38 cellular contexts compared by ENCODE assay signal in the genomic region with DNA sequence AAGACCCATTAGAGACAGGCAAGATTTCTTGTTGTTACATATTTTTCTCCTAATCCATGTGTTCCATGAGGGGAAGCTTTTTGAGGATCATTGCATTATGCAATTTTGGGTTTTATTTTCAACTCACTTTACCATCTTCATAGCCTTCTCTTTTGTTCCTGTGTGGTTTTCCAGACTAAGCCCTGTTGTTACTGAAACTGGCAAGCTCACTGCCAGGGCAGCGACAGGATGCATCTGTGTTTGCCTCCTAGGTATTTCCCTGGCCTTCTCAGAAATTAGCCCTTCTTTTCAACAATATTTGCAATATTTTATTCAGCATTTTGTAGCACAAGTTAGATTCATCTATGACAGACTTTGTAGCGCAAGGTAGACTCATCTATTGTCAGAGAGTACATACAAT.
"Had no signal": no experiment of that assay in that cellular context is flagged by ENCODE, and none has a peak within 500 bp of the region (broad histone marks: within the 10 kb centered on the region; RNA-seq: fewer than 3 reads in every experiment).

No MANE protein-coding gene starts in this region.

- H3K27me3 ChIP-seq: adrenal gland, ascending aorta, body of pancreas, brain microvascular endothelial cell, breast epithelium, cardiac muscle cell had no signal

- H3K9me3 ChIP-seq: adrenal gland, ascending aorta, body of pancreas, breast epithelium had no signal

- H3K4me1 ChIP-seq: adrenal gland, ascending aorta, body of pancreas, breast epithelium had no signal

- H3K4me1 Mint-ChIP-seq: activated naive CD4-positive, alpha-beta T cell treated with anti-CD3 and anti-CD28 coated beads, Interleukin-2, amount 10 ng/mL, durations not matched to agents 7 days and 5 days; activated naive CD4-positive, alpha-beta T cell treated with anti-CD3 and anti-CD28 coated beads, Interleukin-2, amount 50 U/mL, for 24 hours; activated naive CD8-positive, alpha-beta T cell treated with anti-CD3 and anti-CD28 coated beads for 36 hours; activated naive CD8-positive, alpha-beta T cell treated with anti-CD3 and anti-CD28 coated beads, Interleukin-2, amount 10 ng/mL, durations not matched to agents 7 days and 5 days; activated naive CD8-positive, alpha-beta T cell treated with anti-CD3 and anti-CD28 coated beads, Interleukin-2, amount 50 U/mL, for 24 hours; activated T-helper 17 cell treated with anti-CD3 and anti-CD28 coated beads, Interleukin-2, amount 50 U/mL, for 72 hours; central memory CD8-positive, alpha-beta T cell had no signal

- H3K4me3 Mint-ChIP-seq: activated naive CD4-positive, alpha-beta T cell treated with anti-CD3 and anti-CD28 coated beads for 36 hours; activated naive CD4-positive, alpha-beta T cell treated with anti-CD3 and anti-CD28 coated beads, Interleukin-2, amount 10 ng/mL, durations not matched to agents 7 days and 5 days; activated naive CD4-positive, alpha-beta T cell treated with anti-CD3 and anti-CD28 coated beads, Interleukin-2, amount 50 U/mL, for 24 hours; activated naive CD8-positive, alpha-beta T cell; activated naive CD8-positive, alpha-beta T cell treated with anti-CD3 and anti-CD28 coated beads for 36 hours; activated naive CD8-positive, alpha-beta T cell treated with anti-CD3 and anti-CD28 coated beads, Interleukin-2, amount 10 ng/mL, durations not matched to agents 7 days and 5 days; activated naive CD8-positive, alpha-beta T cell treated with anti-CD3 and anti-CD28 coated beads, Interleukin-2, amount 50 U/mL, for 24 hours; activated T-cell treated with anti-CD3 and anti-CD28 coated beads, Interleukin-2, amount 50 U/mL, for 24 hours; activated T-cell treated with anti-CD3 and anti-CD28 coated beads, Interleukin-2, amount 50 U/mL, for 4 hours; activated T-cell treated with anti-CD3 and anti-CD28 coated beads, Interleukin-2, amount 50 U/mL, for 72 hours; activated T-helper 1 cell treated with anti-CD3 and anti-CD28 coated beads, Interleukin-12 subunit alpha, Interleukin-12 subunit beta, Interleukin-2, Interleukin-4 antibody, amounts not matched to agents 30 ng/mL and 10 ng/mL and 1 ng/mL, durations not matched to agents 14 hours and 24 hours and 36 hours; activated T-helper 17 cell treated with anti-CD3 and anti-CD28 coated beads, Interleukin-2, amount 50 U/mL, for 72 hours; brain; central memory CD8-positive, alpha-beta T cell had no signal

- H3K36me3 Mint-ChIP-seq: activated naive CD4-positive, alpha-beta T cell treated with anti-CD3 and anti-CD28 coated beads, Interleukin-2, amount 10 ng/mL, durations not matched to agents 7 days and 5 days; activated naive CD4-positive, alpha-beta T cell treated with anti-CD3 and anti-CD28 coated beads, Interleukin-2, amount 50 U/mL, for 24 hours; activated naive CD8-positive, alpha-beta T cell; activated naive CD8-positive, alpha-beta T cell treated with anti-CD3 and anti-CD28 coated beads for 36 hours; activated naive CD8-positive, alpha-beta T cell treated with anti-CD3 and anti-CD28 coated beads, Interleukin-2, amount 10 ng/mL, durations not matched to agents 7 days and 5 days; brain had no signal

- H3K27me3 Mint-ChIP-seq: activated naive CD4-positive, alpha-beta T cell treated with anti-CD3 and anti-CD28 coated beads, Interleukin-2, amount 10 ng/mL, durations not matched to agents 7 days and 5 days; activated T-helper 17 cell treated with anti-CD3 and anti-CD28 coated beads, Interleukin-2, amount 50 U/mL, for 72 hours; central memory CD8-positive, alpha-beta T cell had no signal

- ATAC-seq: activated naive CD4-positive, alpha-beta T cell treated with anti-CD3 and anti-CD28 coated beads, Interleukin-2, amount 50 U/mL, for 72 hours; activated naive CD8-positive, alpha-beta T cell treated with anti-CD3 and anti-CD28 coated beads, Interleukin-2, amount 50 U/mL, for 24 hours; activated T-cell treated with anti-CD3 and anti-CD28 coated beads, Interleukin-2, amount 50 U/mL, for 4 hours; activated T-cell treated with anti-CD3 and anti-CD28 coated beads, Interleukin-2, amount 50 U/mL, for 72 hours; activated T-helper 17 cell treated with anti-CD3 and anti-CD28 coated beads, Interleukin-2, amount 50 U/mL, for 72 hours; body of pancreas had no signal

- H3K27ac Mint-ChIP-seq: activated naive CD4-positive, alpha-beta T cell treated with anti-CD3 and anti-CD28 coated beads for 36 hours; activated naive CD4-positive, alpha-beta T cell treated with anti-CD3 and anti-CD28 coated beads, Interleukin-2, amount 10 ng/mL, durations not matched to agents 7 days and 5 days; activated naive CD4-positive, alpha-beta T cell treated with anti-CD3 and anti-CD28 coated beads, Interleukin-2, amount 50 U/mL, for 24 hours; activated naive CD8-positive, alpha-beta T cell; activated naive CD8-positive, alpha-beta T cell treated with anti-CD3 and anti-CD28 coated beads for 36 hours; activated naive CD8-positive, alpha-beta T cell treated with anti-CD3 and anti-CD28 coated beads, Interleukin-2, amount 10 ng/mL, durations not matched to agents 7 days and 5 days; activated naive CD8-positive, alpha-beta T cell treated with anti-CD3 and anti-CD28 coated beads, Interleukin-2, amount 50 U/mL, for 24 hours; activated T-cell treated with anti-CD3 and anti-CD28 coated beads, Interleukin-2, amount 50 U/mL, for 24 hours; activated T-cell treated with anti-CD3 and anti-CD28 coated beads, Interleukin-2, amount 50 U/mL, for 72 hours; activated T-helper 1 cell treated with anti-CD3 and anti-CD28 coated beads, Interleukin-12 subunit alpha, Interleukin-12 subunit beta, Interleukin-2, Interleukin-4 antibody, amounts not matched to agents 30 ng/mL and 10 ng/mL and 1 ng/mL, durations not matched to agents 14 hours and 24 hours and 36 hours; activated T-helper 17 cell treated with anti-CD3 and anti-CD28 coated beads, Interleukin-2, amount 50 U/mL, for 72 hours; activated T-helper 2 cell treated with anti-CD3 and anti-CD28 coated beads, Interferon-gamma antibody, Interleukin-2, Interleukin-4, amounts not matched to agents 10 μg/mL and 5 μg/mL and 100 μg/mL, durations not matched to agents 14 hours and 24 hours and 36 hours; brain had no signal

- H3K9me3 Mint-ChIP-seq: activated naive CD4-positive, alpha-beta T cell treated with anti-CD3 and anti-CD28 coated beads for 36 hours; activated naive CD4-positive, alpha-beta T cell treated with anti-CD3 and anti-CD28 coated beads, Interleukin-2, amount 10 ng/mL, durations not matched to agents 7 days and 5 days; activated naive CD4-positive, alpha-beta T cell treated with anti-CD3 and anti-CD28 coated beads, Interleukin-2, amount 50 U/mL, for 24 hours; activated naive CD8-positive, alpha-beta T cell treated with anti-CD3 and anti-CD28 coated beads, Interleukin-2, amount 10 ng/mL, durations not matched to agents 7 days and 5 days; activated naive CD8-positive, alpha-beta T cell treated with anti-CD3 and anti-CD28 coated beads, Interleukin-2, amount 50 U/mL, for 24 hours; activated T-cell treated with anti-CD3 and anti-CD28 coated beads, Interleukin-2, amount 50 U/mL, for 24 hours; activated T-cell treated with anti-CD3 and anti-CD28 coated beads, Interleukin-2, amount 50 U/mL, for 4 hours; activated T-helper 1 cell treated with anti-CD3 and anti-CD28 coated beads, Interleukin-12 subunit alpha, Interleukin-12 subunit beta, Interleukin-2, Interleukin-4 antibody, amounts not matched to agents 30 ng/mL and 10 ng/mL and 1 ng/mL, durations not matched to agents 14 hours and 24 hours and 36 hours; activated T-helper 2 cell treated with anti-CD3 and anti-CD28 coated beads, Interferon-gamma antibody, Interleukin-2, Interleukin-4, amounts not matched to agents 10 μg/mL and 5 μg/mL and 100 μg/mL, durations not matched to agents 14 hours and 24 hours and 36 hours had no signal

- H3K4me3 ChIP-seq: adrenal gland, ascending aorta, body of pancreas, breast epithelium, cardiac muscle cell had no signal

- H3K36me3 ChIP-seq: adrenal gland, ascending aorta, brain microvascular endothelial cell, breast epithelium, cardiac muscle cell had no signal

- DNase-seq: activated effector memory CD4-positive, alpha-beta T cell treated with anti-CD3 and anti-CD28 coated beads, Interleukin-2, amount 50 U/mL, for 16 hours; activated effector memory CD4-positive, alpha-beta T cell treated with Interleukin-2 at 50 U/mL for 16 hours; activated gamma-delta T cell; activated gamma-delta T cell treated with Interleukin-2 at 50 U/mL for 16 hours; activated naive CD4-positive, alpha-beta T cell; activated naive CD4-positive, alpha-beta T cell treated with anti-CD3 and anti-CD28 coated beads for 36 hours; activated naive CD4-positive, alpha-beta T cell treated with anti-CD3 and anti-CD28 coated beads, Interleukin-2, amount 10 ng/mL, durations not matched to agents 7 days and 5 days; activated naive CD4-positive, alpha-beta T cell treated with anti-CD3 and anti-CD28 coated beads, Interleukin-2, amount 50 U/mL, for 16 hours; activated naive CD4-positive, alpha-beta T cell treated with Interleukin-2 at 50 U/mL for 16 hours; activated naive CD8-positive, alpha-beta T cell treated with anti-CD3 and anti-CD28 coated beads for 36 hours; activated naive CD8-positive, alpha-beta T cell treated with anti-CD3 and anti-CD28 coated beads, Interleukin-2, amount 10 ng/mL, durations not matched to agents 7 days and 5 days; activated naive CD8-positive, alpha-beta T cell treated with anti-CD3 and anti-CD28 coated beads, Interleukin-2, amount 50 U/mL, for 24 hours; activated T-cell treated with anti-CD3 and anti-CD28 coated beads, Interleukin-2, amount 50 U/mL, for 1 hour; activated T-cell treated with anti-CD3 and anti-CD28 coated beads, Interleukin-2, amount 50 U/mL, for 24 hours; activated T-cell treated with anti-CD3 and anti-CD28 coated beads, Interleukin-2, amount 50 U/mL, for 4 hours; activated T-cell treated with anti-CD3 and anti-CD28 coated beads, Interleukin-2, amount 50 U/mL, for 48 hours; activated T-cell treated with anti-CD3 and anti-CD28 coated beads, Interleukin-2, amount 50 U/mL, for 72 hours; adrenal gland; amniotic stem cell; amygdala; anterior cingulate cortex; aorta; body of pancreas; brain microvascular endothelial cell; caudate nucleus; central memory CD4-positive, alpha-beta T cell; cerebellar nuclear complex had no signal

- H3K27ac ChIP-seq: adrenal gland, ascending aorta, body of pancreas, brain microvascular endothelial cell, breast epithelium, cardiac muscle cell had no signal
